8 cellular contexts compared by ENCODE assay signal in genomic region chr10:3887404-3887803, GRCh38.
DNase-seq lines count a peak whose midpoint lies in the region; ATAC-seq, FAIRE-seq and TF ChIP-seq lines count a peak whose summit lies in the region.

No MANE protein-coding gene starts in this region.

- in situ Hi-C loops in KBM-7 (cut with MboI; ENCODE audit: low pct_unique_long_range_greater_than_20kb, low sequenced_read_pairs): no loop called here

- H3K36me3 ChIP-seq in small intestine (ENCODE audit: control insufficient read depth in 2 of 2, insufficient read depth in 2 of 2, low read length in 2 of 2): no peaks in the 10 kb centered on the region

- CTCF ChIA-PET in RWPE1 (lab: Yijun Ruan, JAX): no interaction called here

- POLR2A ChIA-PET in RWPE1 (lab: Yijun Ruan, JAX; ENCODE audit: low non-redundant PET): no interaction called here

- peak overlapping the region; percentile 80 for H3K27ac ChIP-seq in RWPE1
- peak overlapping the region; percentile 47 to 84 for H3K27ac ChIP-seq in small intestine (ENCODE audit: low read depth in 1 of 2, low read length in 1 of 2)

- H3K27me3 ChIP-seq in small intestine (ENCODE audit: control insufficient read depth in 2 of 2, insufficient read depth in 2 of 2, low read length in 2 of 2): no peaks in the 10 kb centered on the region

- 81 to 88% (median 88%) methylated on average over 7 of the region's 7 CpGs for WGBS in small intestine, 3 donors

- H3K4me3 ChIP-seq in fibroblast of the aortic adventitia (ENCODE audit: low read depth, low read length): peak overlapping the region; percentile 11
- no peak overlapping the region for H3K4me3 ChIP-seq in small intestine (ENCODE audit: low read depth in 1 of 2, low read length in 2 of 2)

- H3K4me1 ChIP-seq in small intestine (ENCODE audit: control insufficient read depth in 2 of 2, insufficient read depth in 1 of 2, low read depth in 1 of 2, low read length in 1 of 2): peaks cover 2 to 13% of the 10 kb centered on the region in 2 donors

- DNase-seq in RWPE1 (ENCODE audit: low spot score) (no peak), fibroblast of the aortic adventitia (ENCODE audit: low read depth) (peak; percentile 25), small intestine (no peak), NCI-H524 (lab: John Stamatoyannopoulos, UW) (no peak), KBM-7 (no peak)
- no peak for DNase-seq in activated naive CD4-positive, alpha-beta T cell (lab: John Stamatoyannopoulos, UW)

- TF ChIP-seq CTCF in RWPE1 (conservative IDR thresholded peaks at IDR 0.05; ENCODE audit: low read depth) (no peak), fibroblast of the aortic adventitia (IDR thresholded peaks at IDR 0.05; ENCODE audit: insufficient read depth, low read length) (no peak)

- no peak for FAIRE-seq in small intestine (lab: Jason Lieb, UNC)

- peak; percentile 12 for ATAC-seq in GM19372 (IDR thresholded peaks at IDR 0.05; ENCODE audit: low read depth, unreplicated experiment)
- no peak for ATAC-seq in GM19395 (IDR thresholded peaks at IDR 0.05; ENCODE audit: unreplicated experiment)

- no peaks in the 10 kb centered on the region for H3K9me3 ChIP-seq in small intestine (ENCODE audit: control insufficient read depth, low read depth)
